In genomic region chr16:59341368-59341767, GRCh38 we compare ENCODE assay signal across 13 cellular contexts.
"Had no signal": no experiment of that assay in that cellular context is flagged by ENCODE, and none has a peak within 500 bp of the region (broad histone marks: within the 10 kb centered on the region; RNA-seq: fewer than 3 reads in every experiment).

No MANE protein-coding gene starts in this region.

- H3K9me3 ChIP-seq: adrenal gland, vagina had no signal

- H3K36me3 ChIP-seq: adrenal gland, vagina had no signal

- H3K27ac ChIP-seq: adrenal gland, skin epidermis, vagina had no signal

- ATAC-seq: left cardiac atrium, natural killer cell had no signal

- H3K9me3 Mint-ChIP-seq: T-helper 1 cell treated with Interleukin-12 subunit alpha and Interleukin-12 subunit beta and Interleukin-4 antibody, amounts not matched to agents 30 μg/mL and 1 μg/mL, for 36 hours had no signal

- H3K4me3 Mint-ChIP-seq: natural killer cell; T-helper 1 cell treated with Interleukin-12 subunit alpha and Interleukin-12 subunit beta and Interleukin-4 antibody, amounts not matched to agents 30 μg/mL and 1 μg/mL, for 36 hours had no signal

- H3K4me3 ChIP-seq: adrenal gland, lung, skin epidermis, vagina had no signal

- H3K27ac Mint-ChIP-seq: natural killer cell; T-helper 1 cell treated with Interleukin-12 subunit alpha and Interleukin-12 subunit beta and Interleukin-4 antibody, amounts not matched to agents 30 μg/mL and 1 μg/mL, for 36 hours had no signal

- H3K4me1 ChIP-seq: adrenal gland, vagina had no signal

- H3K27me3 ChIP-seq: adrenal gland, vagina had no signal

- H3K36me3 Mint-ChIP-seq: natural killer cell had no signal

- H3K4me1 Mint-ChIP-seq: natural killer cell had no signal

- DNase-seq: activated naive CD4-positive, alpha-beta T cell treated with anti-CD3 and anti-CD28 coated beads, Interleukin-2, amount 50 U/mL, for 16 hours; activated T-cell treated with anti-CD3 and anti-CD28 coated beads, Interleukin-2, amount 50 U/mL, for 1 hour; adrenal gland; caudate nucleus; cortex of kidney; effector CD8-positive, alpha-beta T cell; hypothalamus; left cardiac atrium; natural killer cell had no signal
